ENCODE assay signal across 13 cellular contexts in the genomic region with DNA sequence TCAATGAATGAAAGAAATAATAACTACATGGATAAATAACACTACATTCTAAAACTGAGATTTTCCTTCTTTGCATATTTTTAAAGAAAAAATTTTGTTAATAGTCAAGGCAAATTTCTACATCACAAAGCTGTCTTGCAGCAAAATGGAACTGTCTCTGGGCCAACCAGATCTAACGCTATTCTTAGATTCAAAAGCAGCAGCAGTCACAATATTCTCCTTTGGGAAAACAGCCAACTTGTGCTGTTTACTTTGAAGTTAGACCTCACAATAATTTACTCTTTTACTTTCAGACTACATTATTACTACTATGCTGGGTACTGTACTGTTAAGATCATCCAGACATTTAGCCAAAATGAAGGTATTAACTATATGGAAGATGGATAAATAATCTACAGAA.
A peak's percentile ranks its signal among the peaks of the same experiment; 100 is the strongest.
DNase-seq lines count a peak whose midpoint lies in the region; TF ChIP-seq lines count a peak whose summit lies in the region.
"Had no signal": no experiment of that assay in that cellular context is flagged by ENCODE, and none has a peak within 500 bp of the region (broad histone marks: within the 10 kb centered on the region; RNA-seq: fewer than 3 reads in every experiment).

No MANE protein-coding gene starts in this region.

- no peaks in the 10 kb centered on the region for H3K9me2 ChIP-seq in PC-9 (ENCODE audit: insufficient read depth)

- BruUV-seq in PC-9 (replicated peaks; lab: Mats Ljungman, UMichigan), result no TSS peak

- no peaks in the 10 kb centered on the region for H3K9me3 ChIP-seq in PC-9 (ENCODE audit: insufficient read depth, low read depth)

- no peak overlapping the region for H3K27ac Mint-ChIP-seq in progenitor cell of endocrine pancreas
- H3K27ac Mint-ChIP-seq: B cell; CD4-positive, alpha-beta memory T cell had no signal

- POLR2A ChIA-PET in PC-9 (lab: Charles Lee; ENCODE audit: unreplicated experiment), result no interaction called here

- no peak overlapping the region for H3K4me3 Mint-ChIP-seq in progenitor cell of endocrine pancreas (ENCODE audit: low read depth)
- H3K4me3 Mint-ChIP-seq: B cell; CD4-positive, alpha-beta memory T cell had no signal

- H2AFZ ChIP-seq in PC-9, result no peak overlapping the region

- no peak overlapping the region for H3K27ac ChIP-seq in PC-9

- no peak overlapping the region for H3K4me2 ChIP-seq in PC-9

- H3K27me3 Mint-ChIP-seq in progenitor cell of endocrine pancreas, result no peaks in the 10 kb centered on the region
- H3K27me3 Mint-ChIP-seq: B cell had no signal

- no peaks in the 10 kb centered on the region for H3K79me2 ChIP-seq in PC-9 (ENCODE audit: low read depth)

- peaks cover 20% of the 10 kb centered on the region for H3K36me3 Mint-ChIP-seq in progenitor cell of endocrine pancreas (ENCODE audit: insufficient read depth)
- H3K36me3 Mint-ChIP-seq: CD4-positive, alpha-beta memory T cell had no signal

- no peaks in the 10 kb centered on the region for H3K4me1 ChIP-seq in PC-9 (replicated peaks; ENCODE audit: insufficient read depth)

- no peaks in the 10 kb centered on the region for H3K4me1 Mint-ChIP-seq in progenitor cell of endocrine pancreas (ENCODE audit: low read depth)
- H3K4me1 Mint-ChIP-seq: B cell had no signal

- H3K27me3 ChIP-seq in PC-9 (ENCODE audit: insufficient read depth, low read depth), result no peaks in the 10 kb centered on the region

- no peaks in the 10 kb centered on the region for H3K36me3 ChIP-seq in PC-9 (ENCODE audit: low read depth)

- TF ChIP-seq CTCF in AG10803 (conservative IDR thresholded peaks at IDR 0.05; ENCODE audit: low read length), result no peak
- no peak for TF ChIP-seq CTCF in progenitor cell of endocrine pancreas (IDR thresholded peaks at IDR 0.05; ENCODE audit: unreplicated experiment)
- TF ChIP-seq CTCF in PC-9 (conservative IDR thresholded peaks at IDR 0.05), result no peak

- no peaks in the 10 kb centered on the region for H3F3A ChIP-seq in PC-9 (ENCODE audit: insufficient read depth, low read depth)

- DNase-seq in AG10803 (ENCODE audit: low read depth), result peak; percentile 8
- peak; percentile 51 for DNase-seq in RPMI8226
- DNase-seq in fibroblast of peridontal ligament (ENCODE audit: extremely low read depth), result peak; percentile 6
- peak; percentile 2 for DNase-seq in medulla oblongata (ENCODE audit: extremely low spot score)
- DNase-seq in Kasumi-1 (lab: John Stamatoyannopoulos, UW), result no peak
- DNase-seq in progenitor cell of endocrine pancreas (ENCODE audit: low spot score, unreplicated experiment), result no peak
- no peak for DNase-seq in PC-9
- DNase-seq in NCI-H1105 treated with DMSO at 0.1 percent for 48 hours (lab: John Stamatoyannopoulos, UW), result no peak
- DNase-seq: CD4-positive, alpha-beta memory T cell; H7; NCI-H1930; NCI-H510A treated with DMSO at 0.1 percent for 48 hours had no signal

- intact Hi-C loops in PC-9 (cut with micrococcal nuclease; ENCODE audit: unreplicated experiment), result no loop called here

- H3K4me3 ChIP-seq in AG10803 (ENCODE audit: low read length) (no peak overlapping the region), PC-9 (no peak overlapping the region)

- CTCF ChIA-PET in PC-9 (lab: Charles Lee), result no interaction called here

- H4K20me1 ChIP-seq in PC-9 (ENCODE audit: insufficient read depth), result no peaks in the 10 kb centered on the region

- H3K9me3 Mint-ChIP-seq in progenitor cell of endocrine pancreas (ENCODE audit: low read depth), result peaks cover 22% of the 10 kb centered on the region

Comparison
In these comparisons a context has a peak if more than half of its experiments do, and no peak if none do; other contexts are left out.
1. DNase-seq: peak in AG10803 (single experiment), RPMI8226 (single experiment), fibroblast of peridontal ligament (single experiment) and medulla oblongata (single experiment); none in Kasumi-1 (0 of 2), progenitor cell of endocrine pancreas (single experiment), PC-9 (0 of 2) and NCI-H1105 treated with DMSO at 0.1 percent for 48 hours (single experiment).